Comparison of ENCODE assay signal across 36 cellular contexts in genomic region chr9:123745933-123746332, GRCh38.
"Had no signal": no experiment of that assay in that cellular context is flagged by ENCODE, and none has a peak within 500 bp of the region (broad histone marks: within the 10 kb centered on the region; RNA-seq: fewer than 3 reads in every experiment).

No MANE protein-coding gene starts in this region.

- H3K4me2 ChIP-seq: KMS-11 had no signal

- H3K36me3 ChIP-seq: MG63 had no signal

- H3K9me3 ChIP-seq: MG63 had no signal

- H3K27ac ChIP-seq: KMS-11 had no signal

- H3K27me3 ChIP-seq: MG63 had no signal

- H3K4me3 ChIP-seq: MG63 had no signal

- DNase-seq: Karpas-422, Kasumi-1, MG63, MM.1S, MV-4-11, NCI-H1048, NCI-H1092, NCI-H1092 treated with DMSO at 0.1 percent for 48 hours, NCI-H1105, NCI-H1105 treated with DMSO at 0.1 percent for 48 hours, NCI-H1417, NCI-H1417 treated with DMSO at 0.1 percent for 48 hours, NCI-H1436, NCI-H1436 treated with DMSO at 0.1 percent for 48 hours, NCI-H146, NCI-H1694, NCI-H1694 treated with DMSO at 0.1 percent for 48 hours, NCI-H187, NCI-H187 treated with DMSO at 0.1 percent for 48 hours, NCI-H2029, NCI-H2029 treated with DMSO at 0.1 percent for 48 hours, NCI-H2081, NCI-H2081 treated with DMSO at 0.1 percent for 48 hours, NCI-H2107, NCI-H2171, NCI-H2171 treated with DMSO at 0.1 percent for 48 hours, NCI-H2227 treated with DMSO at 0.1 percent for 48 hours, NCI-H226, NCI-H345, NCI-H446, NCI-H446 treated with DMSO at 0.1 percent for 48 hours, NCI-H510A, NCI-H510A treated with DMSO at 0.1 percent for 48 hours, NCI-H524, NCI-H524 treated with DMSO at 0.1 percent for 48 hours had no signal

- H3K9ac ChIP-seq: KMS-11 had no signal
